2 cellular contexts compared by ENCODE assay signal in the genomic region with DNA sequence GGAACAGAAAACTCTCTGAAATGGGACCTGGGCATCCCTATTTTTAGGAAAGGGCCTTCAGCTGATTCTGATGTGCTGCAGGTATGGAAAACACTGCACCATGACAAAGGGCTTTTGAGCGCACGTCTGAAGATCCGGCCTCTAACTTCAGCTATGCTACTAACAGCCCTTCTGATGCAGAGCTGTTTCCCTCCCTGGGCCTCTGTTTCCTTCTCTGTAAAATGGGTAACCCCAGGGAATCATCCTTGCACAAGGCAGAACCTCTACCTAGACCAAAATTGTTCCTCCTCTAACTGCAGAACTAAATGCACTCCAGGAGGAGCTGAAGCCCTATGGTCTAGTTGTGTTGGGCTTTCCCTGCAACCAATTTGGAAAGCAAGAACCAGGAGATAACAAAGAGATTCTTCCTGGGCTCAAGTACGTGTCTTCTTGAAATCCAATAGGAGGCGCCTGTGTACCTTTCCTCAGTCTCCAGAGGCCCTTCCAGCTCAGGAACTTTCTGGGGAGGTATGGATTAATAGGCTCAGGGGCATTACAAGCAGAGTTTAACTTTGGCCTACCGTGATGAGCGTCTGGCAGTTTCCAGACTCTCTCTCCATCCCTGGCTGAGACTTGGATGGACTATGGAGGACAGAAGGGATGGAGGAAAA.
TF ChIP-seq lines count a peak whose summit lies in the region.

No MANE protein-coding gene starts in this region.

TF ChIP-seq in GM12878, 131 proteins besides CTCF, POLR2A, EP300 and RAD21:
- TF ChIP-seq SMC3 (IDR thresholded peaks at IDR 0.05; ENCODE audit: borderline replicate concordance, low read length) = 0 out of 2 replicates have a peak, but pooled peaks have one; percentile 8
- TF ChIP-seq RAD51 (IDR thresholded peaks at IDR 0.05) = no peak

TF ChIP-seq in HepG2, 621 proteins besides CTCF, POLR2A, EP300 and RAD21:
- TF ChIP-seq, protein P1, sequence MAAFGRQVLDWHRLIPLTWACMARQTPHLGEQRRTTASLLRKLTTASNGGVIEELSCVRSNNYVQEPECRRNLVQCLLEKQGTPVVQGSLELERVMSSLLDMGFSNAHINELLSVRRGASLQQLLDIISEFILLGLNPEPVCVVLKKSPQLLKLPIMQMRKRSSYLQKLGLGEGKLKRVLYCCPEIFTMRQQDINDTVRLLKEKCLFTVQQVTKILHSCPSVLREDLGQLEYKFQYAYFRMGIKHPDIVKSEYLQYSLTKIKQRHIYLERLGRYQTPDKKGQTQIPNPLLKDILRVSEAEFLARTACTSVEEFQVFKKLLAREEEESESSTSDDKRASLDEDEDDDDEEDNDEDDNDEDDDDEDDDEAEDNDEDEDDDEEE (CRISPR knock-in tag; IDR thresholded peaks at IDR 0.05) = no peak
- TF ChIP-seq STAG1 (CRISPR knock-in tag; IDR thresholded peaks at IDR 0.05) = peak; percentile 43
- peak; percentile 61 for TF ChIP-seq ZNF629 (CRISPR knock-in tag; conservative IDR thresholded peaks at IDR 0.05)
